ENCODE assay signal across 1 cellular context in the genomic region with DNA sequence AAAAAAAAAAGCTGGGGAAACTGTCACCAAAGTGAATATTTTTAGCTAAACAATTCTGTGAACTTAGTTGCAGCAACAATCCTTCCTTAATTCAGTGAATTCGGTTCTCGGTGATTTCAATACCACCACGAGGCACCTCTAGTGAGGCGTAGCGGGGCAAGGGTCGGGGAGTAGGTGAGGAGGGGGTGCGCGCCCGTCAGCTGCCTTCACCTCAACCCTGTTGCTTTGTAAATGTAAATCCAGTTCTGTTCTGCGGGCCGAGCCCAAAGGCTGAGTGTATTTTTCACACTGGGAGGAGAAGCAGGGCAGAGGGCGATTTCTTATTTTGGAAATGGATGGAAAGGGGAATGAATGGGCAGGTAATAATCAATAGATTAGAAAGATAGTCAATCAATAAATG.
TF ChIP-seq lines count a peak whose summit lies in the region.

No MANE protein-coding gene starts in this region.

TF ChIP-seq in SK-N-SH, 30 proteins besides CTCF, POLR2A, EP300 and RAD21 (continued from another document):
- TF ChIP-seq RXRA (IDR thresholded peaks at IDR 0.05; ENCODE audit: borderline replicate concordance, low read depth) (no peak), RFX5 (IDR thresholded peaks at IDR 0.05; ENCODE audit: low read length) (no peak), ELF1 (IDR thresholded peaks at IDR 0.05) (no peak), NFIC (IDR thresholded peaks at IDR 0.05; ENCODE audit: borderline replicate concordance) (no peak), GATA2 (CRISPR knock-in tag; IDR thresholded peaks at IDR 0.05) (no peak), TCF12 (IDR thresholded peaks at IDR 0.05) (no peak), SIN3A (IDR thresholded peaks at IDR 0.05; ENCODE audit: borderline replicate concordance, low read depth, low read length) (no peak), RCOR1 (IDR thresholded peaks at IDR 0.05; ENCODE audit: low read length) (no peak), FOXJ3 (CRISPR knock-in tag; IDR thresholded peaks at IDR 0.05) (no peak), CHD2 (IDR thresholded peaks at IDR 0.05; ENCODE audit: low read length, partially characterized antibody) (no peak), YY1 (IDR thresholded peaks at IDR 0.05; ENCODE audit: low read depth) (no peak), GABPA (IDR thresholded peaks at IDR 0.05; ENCODE audit: low read depth) (no peak), MXI1 (IDR thresholded peaks at IDR 0.05; ENCODE audit: low read depth, low read length) (no peak), MEF2A (IDR thresholded peaks at IDR 0.05; ENCODE audit: borderline replicate concordance, low read depth) (no peak)
- TF ChIP-seq, protein P1, sequence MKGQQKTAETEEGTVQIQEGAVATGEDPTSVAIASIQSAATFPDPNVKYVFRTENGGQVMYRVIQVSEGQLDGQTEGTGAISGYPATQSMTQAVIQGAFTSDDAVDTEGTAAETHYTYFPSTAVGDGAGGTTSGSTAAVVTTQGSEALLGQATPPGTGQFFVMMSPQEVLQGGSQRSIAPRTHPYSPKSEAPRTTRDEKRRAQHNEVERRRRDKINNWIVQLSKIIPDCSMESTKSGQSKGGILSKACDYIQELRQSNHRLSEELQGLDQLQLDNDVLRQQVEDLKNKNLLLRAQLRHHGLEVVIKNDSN (IDR thresholded peaks at IDR 0.05; ENCODE audit: borderline replicate concordance, low read depth) = no peak
- TF ChIP-seq, protein P2, sequence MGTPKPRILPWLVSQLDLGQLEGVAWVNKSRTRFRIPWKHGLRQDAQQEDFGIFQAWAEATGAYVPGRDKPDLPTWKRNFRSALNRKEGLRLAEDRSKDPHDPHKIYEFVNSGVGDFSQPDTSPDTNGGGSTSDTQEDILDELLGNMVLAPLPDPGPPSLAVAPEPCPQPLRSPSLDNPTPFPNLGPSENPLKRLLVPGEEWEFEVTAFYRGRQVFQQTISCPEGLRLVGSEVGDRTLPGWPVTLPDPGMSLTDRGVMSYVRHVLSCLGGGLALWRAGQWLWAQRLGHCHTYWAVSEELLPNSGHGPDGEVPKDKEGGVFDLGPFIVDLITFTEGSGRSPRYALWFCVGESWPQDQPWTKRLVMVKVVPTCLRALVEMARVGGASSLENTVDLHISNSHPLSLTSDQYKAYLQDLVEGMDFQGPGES (IDR thresholded peaks at IDR 0.05; ENCODE audit: low read depth, low read length) = no peak
- TF ChIP-seq, protein P3, sequence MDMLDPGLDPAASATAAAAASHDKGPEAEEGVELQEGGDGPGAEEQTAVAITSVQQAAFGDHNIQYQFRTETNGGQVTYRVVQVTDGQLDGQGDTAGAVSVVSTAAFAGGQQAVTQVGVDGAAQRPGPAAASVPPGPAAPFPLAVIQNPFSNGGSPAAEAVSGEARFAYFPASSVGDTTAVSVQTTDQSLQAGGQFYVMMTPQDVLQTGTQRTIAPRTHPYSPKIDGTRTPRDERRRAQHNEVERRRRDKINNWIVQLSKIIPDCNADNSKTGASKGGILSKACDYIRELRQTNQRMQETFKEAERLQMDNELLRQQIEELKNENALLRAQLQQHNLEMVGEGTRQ (IDR thresholded peaks at IDR 0.05; ENCODE audit: borderline replicate concordance, low read depth, low read length) = no peak
